ENCODE assay signal across 17 cellular contexts in the genomic region with DNA sequence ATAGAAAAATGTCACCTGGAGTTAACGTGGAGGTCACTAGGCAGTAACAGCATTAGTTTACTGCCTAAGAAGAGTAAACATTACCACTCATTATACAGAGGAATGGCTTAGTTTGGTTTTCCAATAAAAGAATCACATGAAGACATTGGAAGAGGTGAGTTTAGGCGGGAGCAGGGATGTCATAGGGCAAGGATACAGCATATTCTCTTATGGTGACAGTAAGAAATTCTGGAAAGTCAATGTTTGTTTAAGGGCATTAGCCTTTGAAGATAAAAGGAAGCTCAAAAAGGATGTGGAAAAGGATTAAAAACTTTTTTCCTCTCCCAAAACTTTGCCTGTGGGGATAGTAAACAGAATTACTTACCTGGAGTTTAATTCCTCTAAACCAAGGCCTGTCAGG.
"Had no signal": no experiment of that assay in that cellular context is flagged by ENCODE, and none has a peak within 500 bp of the region (broad histone marks: within the 10 kb centered on the region; RNA-seq: fewer than 3 reads in every experiment).

No MANE protein-coding gene starts in this region.

- H3K4me3 ChIP-seq: heart left ventricle, ovary, right atrium auricular region had no signal

- H3K4me3 Mint-ChIP-seq: neural crest cell had no signal

- H3K9me3 ChIP-seq: heart left ventricle, ovary, right atrium auricular region had no signal

- H3K9me3 Mint-ChIP-seq: neural crest cell, type B pancreatic cell had no signal

- FAIRE-seq: endometrium, frontal cortex, small intestine, urothelium cell line had no signal

- H3K27ac ChIP-seq: heart left ventricle, ovary, right atrium auricular region had no signal

- H3K27me3 Mint-ChIP-seq: naive thymus-derived CD4-positive, alpha-beta T cell; type B pancreatic cell had no signal

- H3K36me3 ChIP-seq: ovary, right atrium auricular region had no signal

- ATAC-seq: esophagus mucosa; heart left ventricle; left colon; naive thymus-derived CD4-positive, alpha-beta T cell had no signal

- DNase-seq: effector memory CD4-positive, alpha-beta T cell; heart left ventricle; hippocampal formation; left colon; mesendoderm; naive thymus-derived CD4-positive, alpha-beta T cell; ovary; small intestine; stimulated activated CD4-positive, alpha-beta T cell treated with anti-CD3 and anti-CD28 coated beads, Interleukin-12 subunit alpha, Interleukin-12 subunit beta, amount 100 ng/mL, for 4 hours; stimulated activated naive CD4-positive, alpha-beta T cell treated with Interleukin-2 at 50 U/mL for 16 hours had no signal

- H3K27ac Mint-ChIP-seq: type B pancreatic cell had no signal

- H3K27me3 ChIP-seq: heart left ventricle, ovary, right atrium auricular region had no signal
